In genomic region chr1:112689196-112689841, GRCh38 we compare ENCODE assay signal across 20 cellular contexts. TPM values are rescaled to one million over a fixed set of nuclear protein-coding genes. Genes with fewer than 3 reads are reported as not detected.
A peak's percentile ranks its signal among the peaks of the same experiment; 100 is the strongest.
DNase-seq lines count a peak whose midpoint lies in the region; ATAC-seq and TF ChIP-seq lines count a peak whose summit lies in the region.
"Had no signal": no experiment of that assay in that cellular context is flagged by ENCODE, and none has a peak within 500 bp of the region (broad histone marks: within the 10 kb centered on the region; RNA-seq: fewer than 3 reads in every experiment).

No MANE protein-coding gene starts in this region.

- no peak overlapping the region for H3K4me2 ChIP-seq in IMR-90 (ENCODE audit: low read depth, low read length)

- intact Hi-C loops in IMR-90 (cut with micrococcal nuclease) = no loop called here
- intact Hi-C loops in gastrocnemius medialis (cut with DNase I; ENCODE audit: low total_unique reads) = no loop called here

- H3K27ac ChIP-seq in IMR-90 (ENCODE audit: insufficient read depth, low read length) (no peak overlapping the region), cardiac muscle cell (peak overlapping the region; percentile 55), gastrocnemius medialis (peak overlapping the region in 3 of 4 donors; percentile 39 to 59 (median 52))
- H3K27ac ChIP-seq: epithelial cell of prostate had no signal

- H2BK120ac ChIP-seq in IMR-90 (ENCODE audit: low read depth, low read length) = no peak overlapping the region

- BruUV-seq in IMR-90 (replicated peaks; lab: Mats Ljungman, UMichigan) = TSS peak; percentile 36

- no peak overlapping the region for H3K56ac ChIP-seq in IMR-90 (ENCODE audit: extremely low read depth, insufficient read depth, low read length)

- peaks cover 13 to 53% of the 10 kb centered on the region in 2 experiments for H3K79me1 ChIP-seq in IMR-90 (ENCODE audit: low read depth in 1 of 2, low read length in 2 of 2)

- POLR2A ChIA-PET in IMR-90 (lab: Charles Lee; ENCODE audit: unreplicated experiment) = no interaction called here

- no peak overlapping the region for H2BK20ac ChIP-seq in IMR-90 (ENCODE audit: low read depth, low read length)

- H3K36me3 ChIP-seq in IMR-90 (ENCODE audit: control insufficient read depth, insufficient read depth, low read length) (peaks cover 38% of the 10 kb centered on the region), cardiac muscle cell (peaks cover 26% of the 10 kb centered on the region), gastrocnemius medialis (peaks cover 0 to 17% of the 10 kb centered on the region in 2 donors)

- no peak overlapping the region for H2BK15ac ChIP-seq in IMR-90 (ENCODE audit: low read depth, low read length)

- no peak overlapping the region for H2AK9ac ChIP-seq in IMR-90 (replicated peaks; ENCODE audit: low read depth, low read length, poor library complexity)

- no peak overlapping the region for H2AFZ ChIP-seq in IMR-90 (replicated peaks; ENCODE audit: low read length, poor library complexity)

- TF ChIP-seq RAD21 in IMR-90 (IDR thresholded peaks at IDR 0.05; ENCODE audit: low read length) = no peak

- H3K4me3 ChIP-seq in IMR-90 (ENCODE audit: insufficient read depth, low read depth, low read length) = no peak overlapping the region
- H3K4me3 ChIP-seq in cardiac muscle cell = no peak overlapping the region
- no peak overlapping the region for H3K4me3 ChIP-seq in gastrocnemius medialis
- H3K4me3 ChIP-seq: adrenal gland, dorsolateral prefrontal cortex, MG63, testis had no signal

- TF ChIP-seq POLR2A in IMR-90 (IDR thresholded peaks at IDR 0.05; ENCODE audit: low read depth, low read length) (no peak), gastrocnemius medialis (IDR thresholded peaks at IDR 0.05) (no peak)

- in situ Hi-C loops in IMR-90 (cut with MboI; ENCODE audit: low sequenced_read_pairs) = no loop called here
- in situ Hi-C loops in gastrocnemius medialis (cut with MboI; ENCODE audit: low sequenced_read_pairs in 4 of 4) = no loop called here

- H3K9me3 ChIP-seq in IMR-90 (ENCODE audit: control insufficient read depth, insufficient read depth, low read length) (no peaks in the 10 kb centered on the region), cardiac muscle cell (ENCODE audit: low read depth) (no peaks in the 10 kb centered on the region), gastrocnemius medialis (no peaks in the 10 kb centered on the region)
- H3K9me3 ChIP-seq: adrenal gland, MG63, testis had no signal

- H3K4ac ChIP-seq in IMR-90 (ENCODE audit: low read depth, low read length) = no peak overlapping the region

- no peak overlapping the region for H2BK5ac ChIP-seq in IMR-90 (ENCODE audit: low read depth, low read length, poor library complexity, severe bottlenecking)

- TF ChIP-seq CTCF in IMR-90 (conservative IDR thresholded peaks at IDR 0.05; ENCODE audit: low read depth, low read length) (no peak), cardiac muscle cell (IDR thresholded peaks at IDR 0.05; ENCODE audit: low read depth, low read length) (no peak), gastrocnemius medialis (IDR thresholded peaks at IDR 0.05 in 4 of 5, conservative IDR thresholded peaks at IDR 0.05 in 1 of 5) (no peak)

- no peak overlapping the region for H3K9ac ChIP-seq in IMR-90 (ENCODE audit: low read depth, low read length)

- no peak overlapping the region for H4K91ac ChIP-seq in IMR-90 (ENCODE audit: insufficient read depth, low read depth, low read length)

- H3K18ac ChIP-seq in IMR-90 (ENCODE audit: low read depth, low read length) = no peak overlapping the region

- no peak overlapping the region for H4K5ac ChIP-seq in IMR-90 (ENCODE audit: low read depth, low read length)

- dilution Hi-C loops in IMR-90 (cut with HindIII; ENCODE audit: low sequenced_read_pairs, unreplicated experiment) = no loop called here

- CTCF ChIA-PET in IMR-90 (lab: Yijun Ruan, JAX) = interaction anchor here (0.9 kb wide), 1 partner anchor 16 kb away, joined by 3 read pairs; no protein-coding TSS in a partner anchor

- H4K20me1 ChIP-seq in IMR-90 (ENCODE audit: insufficient read depth, low read length) = peaks cover 12% of the 10 kb centered on the region; the same call in 1 of the 2 replicates

- H3K9me1 ChIP-seq in IMR-90 (ENCODE audit: insufficient read depth, low read length) = peaks cover 17% of the 10 kb centered on the region

- ATAC-seq in IMR-90 (ENCODE audit: low read depth) (no peak), gastrocnemius medialis (no peak), GM18519 (IDR thresholded peaks at IDR 0.05; ENCODE audit: low FRiP score, unreplicated experiment) (no peak)
- ATAC-seq: CD8-positive, alpha-beta T cell; left colon had no signal

- DNase-seq in IMR-90 (no peak), cardiac muscle cell (ENCODE audit: low read depth in 1 of 2, low spot score in 1 of 2) (no peak), gastrocnemius medialis (no peak), AML-193 (lab: John Stamatoyannopoulos, UW) (no peak), NCI-H524 (lab: John Stamatoyannopoulos, UW) (no peak)
- DNase-seq: activated CD4-positive, alpha-beta T cell treated with anti-CD3 and anti-CD28 coated beads, Interleukin-2, amount 50 U/mL, for 1 hour; activated gamma-delta T cell; adrenal gland; dorsolateral prefrontal cortex; left colon; MG63; NCI-H1436 treated with DMSO at 0.1 percent for 48 hours; NCI-H2171; NCI-H748 treated with DMSO at 0.1 percent for 48 hours; SIG-M5; stimulated activated CD4-positive, alpha-beta T cell treated with anti-CD3 and anti-CD28 coated beads, Interleukin-15, amount 100 ng/mL, for 24 hours; testis had no signal

- whole genome bisulfite sequencing in IMR-90 (ENCODE audit: extremely low coverage in 2 of 2, insufficient read length in 1 of 2), 2 experiments = no CpG with 5 or more reads among the region's 9 CpGs

- H3K4me1 ChIP-seq in IMR-90 (ENCODE audit: control insufficient read depth, insufficient read depth, low read length) = no peaks in the 10 kb centered on the region; the same call in none of the 2 replicates
- peaks cover 10% of the 10 kb centered on the region for H3K4me1 ChIP-seq in cardiac muscle cell (ENCODE audit: low read depth)
- peaks cover 0 to 8% of the 10 kb centered on the region in 2 donors for H3K4me1 ChIP-seq in gastrocnemius medialis

- H3K27me3 ChIP-seq in IMR-90 (ENCODE audit: control insufficient read depth, insufficient read depth, low read length) (no peaks in the 10 kb centered on the region), cardiac muscle cell (no peaks in the 10 kb centered on the region), gastrocnemius medialis (no peaks in the 10 kb centered on the region)
- H3K27me3 ChIP-seq: adrenal gland, dorsolateral prefrontal cortex, MG63, testis had no signal

- H3K23ac ChIP-seq in IMR-90 (ENCODE audit: low read depth, low read length) = no peak overlapping the region

- H3K14ac ChIP-seq in IMR-90 (replicated peaks; ENCODE audit: low read depth, low read length) = no peak overlapping the region

- no peak overlapping the region for H4K8ac ChIP-seq in IMR-90 (ENCODE audit: low read depth in 2 of 2, low read length in 2 of 2)

- no peak overlapping the region for H2AK5ac ChIP-seq in IMR-90 (ENCODE audit: low read depth, low read length)

TF ChIP-seq in IMR-90, 13 proteins besides CTCF, POLR2A, EP300 and RAD21 (continues in another document):
- TF ChIP-seq, protein P1, sequence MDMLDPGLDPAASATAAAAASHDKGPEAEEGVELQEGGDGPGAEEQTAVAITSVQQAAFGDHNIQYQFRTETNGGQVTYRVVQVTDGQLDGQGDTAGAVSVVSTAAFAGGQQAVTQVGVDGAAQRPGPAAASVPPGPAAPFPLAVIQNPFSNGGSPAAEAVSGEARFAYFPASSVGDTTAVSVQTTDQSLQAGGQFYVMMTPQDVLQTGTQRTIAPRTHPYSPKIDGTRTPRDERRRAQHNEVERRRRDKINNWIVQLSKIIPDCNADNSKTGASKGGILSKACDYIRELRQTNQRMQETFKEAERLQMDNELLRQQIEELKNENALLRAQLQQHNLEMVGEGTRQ (IDR thresholded peaks at IDR 0.05; ENCODE audit: low read depth, low read length) = no peak
- TF ChIP-seq BHLHE40 (IDR thresholded peaks at IDR 0.05; ENCODE audit: low read depth, low read length) (no peak), MXI1 (IDR thresholded peaks at IDR 0.05; ENCODE audit: borderline replicate concordance, low read depth, low read length) (no peak), NFE2L2 (IDR thresholded peaks at IDR 0.05; ENCODE audit: low read depth, low read length) (no peak), CHD1 (IDR thresholded peaks at IDR 0.05; ENCODE audit: low read depth, low read length) (no peak), CEBPB (IDR thresholded peaks at IDR 0.05; ENCODE audit: low read depth, low read length) (no peak), ELK1 (IDR thresholded peaks at IDR 0.05; ENCODE audit: borderline replicate concordance, low read depth, low read length) (no peak), RFX5 (IDR thresholded peaks at IDR 0.05; ENCODE audit: low read depth, low read length) (no peak)

RNA-seq across cellular contexts. Expression of gene MOV10, which starts 14.9 kb away (rescaled TPM):
- total RNA-seq in IMR-90 (2012; rRNA removed) (33.9 and 36.7 TPM in 2 replicates), cardiac muscle cell (78.2 and 96.2 TPM in 2 replicates), gastrocnemius medialis (1 to 10 TPM; 2.8 to 7.2 (median 4.8) TPM)
- polyA plus RNA-seq in IMR-90 (2012; rRNA removed) (102 and 103 TPM in 2 replicates), cardiac muscle cell (62.0 and 86.0 TPM in 2 replicates)
- 69.6 and 70.1 TPM in 2 replicates for polyA plus RNA-seq in IMR-90 (2012; cell fraction: cytosol; rRNA removed)
- 312 and 411 TPM in 2 replicates for polyA plus RNA-seq in IMR-90 (2012; cell fraction: nucleus; rRNA removed; ENCODE audit: low replicate concordance)

RNA-seq across cellular contexts. Expression of gene RHOC, which starts 17.6 kb away (rescaled TPM):
- 699 and 764 TPM in 2 replicates for total RNA-seq in IMR-90 (2012; rRNA removed)
- 839 and 1,049 TPM in 2 replicates for polyA plus RNA-seq in IMR-90 (2012; rRNA removed)
- 1,262 and 1,322 TPM in 2 replicates for polyA plus RNA-seq in IMR-90 (2012; cell fraction: cytosol; rRNA removed)
- 415 and 485 TPM in 2 replicates for polyA plus RNA-seq in IMR-90 (2012; cell fraction: nucleus; rRNA removed; ENCODE audit: low replicate concordance)
- total RNA-seq in cardiac muscle cell = 257 and 311 TPM in 2 replicates
- polyA plus RNA-seq in cardiac muscle cell = 265 and 358 TPM in 2 replicates
- total RNA-seq in gastrocnemius medialis = 10 to 100 TPM; 33.1 to 86.5 (median 64.3) TPM

RNA-seq across cellular contexts. Expression of gene PPM1J, which starts 25.8 kb away (rescaled TPM):
- total RNA-seq in IMR-90 (2012; rRNA removed) = 1.4 and 1.8 TPM in 2 replicates
- polyA plus RNA-seq in IMR-90 (2012; rRNA removed) = 2.4 and 2.8 TPM in 2 replicates
- polyA plus RNA-seq in IMR-90 (2012; cell fraction: cytosol; rRNA removed) = 2.1 and 3.2 TPM in 2 replicates
- 6.2 and 9.1 TPM in 2 replicates for polyA plus RNA-seq in IMR-90 (2012; cell fraction: nucleus; rRNA removed; ENCODE audit: low replicate concordance)
- 13.2 and 21.9 TPM in 2 replicates for total RNA-seq in cardiac muscle cell
- polyA plus RNA-seq in cardiac muscle cell = 20.1 and 28.6 TPM in 2 replicates
- 1 to 10 TPM; 4.2 to 5.4 (median 4.8) TPM for total RNA-seq in gastrocnemius medialis
